In genomic region chr17:17360087-17360730, GRCh38 we compare ENCODE assay signal across 39 cellular contexts.
"Had no signal": no experiment of that assay in that cellular context is flagged by ENCODE, and none has a peak within 500 bp of the region (broad histone marks: within the 10 kb centered on the region; RNA-seq: fewer than 3 reads in every experiment).

No MANE protein-coding gene starts in this region.

- H3K4me1 ChIP-seq: ascending aorta had no signal

- H3K36me3 Mint-ChIP-seq: activated CD4-positive, alpha-beta memory T cell treated with anti-CD3 and anti-CD28 coated beads for 36 hours had no signal

- H3K27ac Mint-ChIP-seq: activated B cell treated with CpG ODN at 0.5 μM for 24 hours; activated CD4-positive, alpha-beta memory T cell treated with anti-CD3 and anti-CD28 coated beads for 36 hours; activated CD4-positive, alpha-beta T cell treated with anti-CD3 and anti-CD28 coated beads, Interleukin-2, amount 10 ng/mL, durations not matched to agents 24 days and 14 days; activated CD8-positive, alpha-beta T cell treated with anti-CD3 and anti-CD28 coated beads for 36 hours; activated naive CD4-positive, alpha-beta T cell treated with anti-CD3 and anti-CD28 coated beads for 36 hours; activated naive CD4-positive, alpha-beta T cell treated with anti-CD3 and anti-CD28 coated beads, Interleukin-2, amount 50 U/mL, for 72 hours; activated naive CD8-positive, alpha-beta T cell treated with anti-CD3 and anti-CD28 coated beads for 36 hours; activated T-helper 1 cell treated with anti-CD3 and anti-CD28 coated beads, Interleukin-12 subunit alpha, Interleukin-12 subunit beta, Interleukin-2, Interleukin-4 antibody, amounts not matched to agents 30 ng/mL and 10 ng/mL and 1 ng/mL, durations not matched to agents 14 hours and 24 hours and 36 hours; activated T-helper 17 cell treated with anti-CD3 and anti-CD28 coated beads, Interleukin-2, amount 50 U/mL, for 72 hours; brain; T-helper 1 cell treated with Interleukin-12 subunit alpha and Interleukin-12 subunit beta and Interleukin-4 antibody, amounts not matched to agents 30 μg/mL and 1 μg/mL, for 36 hours; T-helper 2 cell treated with Interferon-gamma antibody and Interleukin-4, amounts not matched to agents 5 μg/mL and 100 μg/mL, for 36 hours had no signal

- FAIRE-seq: bronchial epithelial cell, TTC549 had no signal

- H3K36me3 ChIP-seq: adrenal gland, ascending aorta, cardiac muscle cell had no signal

- H3K9me3 ChIP-seq: adrenal gland had no signal

- H3K27me3 ChIP-seq: adrenal gland, ascending aorta, cardiac muscle cell had no signal

- ATAC-seq: activated CD8-positive, alpha-beta T cell treated with anti-CD3 and anti-CD28 coated beads for 36 hours; activated naive CD4-positive, alpha-beta T cell treated with anti-CD3 and anti-CD28 coated beads, Interleukin-2, amount 50 U/mL, for 72 hours; activated T-cell treated with anti-CD3 and anti-CD28 coated beads, Interleukin-2, amount 50 U/mL, for 4 hours; activated T-cell treated with anti-CD3 and anti-CD28 coated beads, Interleukin-2, amount 50 U/mL, for 72 hours; activated T-helper 17 cell treated with anti-CD3 and anti-CD28 coated beads, Interleukin-2, amount 50 U/mL, for 72 hours had no signal

- DNase-seq: activated B cell treated with CpG ODN at 0.5 μM for 24 hours; activated CD4-positive, alpha-beta memory T cell treated with anti-CD3 and anti-CD28 coated beads for 36 hours; activated CD4-positive, alpha-beta T cell treated with anti-CD3 and anti-CD28 coated beads for 4 hours; activated CD4-positive, alpha-beta T cell treated with anti-CD3 and anti-CD28 coated beads, Interleukin-2, amount 10 ng/mL, durations not matched to agents 24 days and 14 days; activated CD4-positive, alpha-beta T cell treated with anti-CD3 and anti-CD28 coated beads, Interleukin-2, amount 50 U/mL, for 1 hour; activated CD4-positive, alpha-beta T cell treated with anti-CD3 and anti-CD28 coated beads, Interleukin-2, amount 50 U/mL, for 4 hours; activated CD4-positive, CD25-positive, alpha-beta regulatory T cell treated with anti-CD3 and anti-CD28 coated beads, Interleukin-2, amount 50 U/mL, for 72 hours; activated CD8-positive, alpha-beta memory T cell treated with anti-CD3 and anti-CD28 coated beads, Interleukin-2, amount 50 U/mL, for 4 hours; activated CD8-positive, alpha-beta T cell treated with anti-CD3 and anti-CD28 coated beads for 36 hours; activated effector memory CD4-positive, alpha-beta T cell treated with anti-CD3 and anti-CD28 coated beads, Interleukin-2, amount 50 U/mL, for 16 hours; activated gamma-delta T cell treated with Interleukin-2 at 50 U/mL for 16 hours; activated naive CD4-positive, alpha-beta T cell; activated naive CD4-positive, alpha-beta T cell treated with anti-CD3 and anti-CD28 coated beads for 36 hours; activated naive CD4-positive, alpha-beta T cell treated with anti-CD3 and anti-CD28 coated beads, Interleukin-2, amount 50 U/mL, for 16 hours; activated naive CD8-positive, alpha-beta T cell treated with anti-CD3 and anti-CD28 coated beads for 36 hours; activated T-cell treated with anti-CD3 and anti-CD28 coated beads for 4 hours; activated T-cell treated with anti-CD3 and anti-CD28 coated beads, Interleukin-2, amount 50 U/mL, for 1 hour; activated T-cell treated with anti-CD3 and anti-CD28 coated beads, Interleukin-2, amount 50 U/mL, for 4 hours; activated T-cell treated with anti-CD3 and anti-CD28 coated beads, Interleukin-2, amount 50 U/mL, for 72 hours; adrenal gland; amygdala; anterior cingulate cortex; caudate nucleus; cerebellar nuclear complex; T-helper 1 cell; T-helper 2 cell; T-helper 9 cell had no signal

- H3K27ac ChIP-seq: adrenal gland, ascending aorta, cardiac muscle cell, VCaP had no signal

- H3K4me1 Mint-ChIP-seq: activated B cell treated with CpG ODN at 0.5 μM for 24 hours; activated CD4-positive, alpha-beta T cell treated with anti-CD3 and anti-CD28 coated beads, Interleukin-2, amount 10 ng/mL, durations not matched to agents 24 days and 14 days; activated T-helper 17 cell treated with anti-CD3 and anti-CD28 coated beads, Interleukin-2, amount 50 U/mL, for 72 hours had no signal

- H3K4me3 Mint-ChIP-seq: activated B cell treated with CpG ODN at 0.5 μM for 24 hours; activated CD4-positive, alpha-beta memory T cell treated with anti-CD3 and anti-CD28 coated beads for 36 hours; activated CD4-positive, alpha-beta T cell treated with anti-CD3 and anti-CD28 coated beads, Interleukin-2, amount 10 ng/mL, durations not matched to agents 24 days and 14 days; activated CD8-positive, alpha-beta T cell treated with anti-CD3 and anti-CD28 coated beads for 36 hours; activated naive CD4-positive, alpha-beta T cell treated with anti-CD3 and anti-CD28 coated beads for 36 hours; activated naive CD8-positive, alpha-beta T cell treated with anti-CD3 and anti-CD28 coated beads for 36 hours; activated T-cell treated with anti-CD3 and anti-CD28 coated beads, Interleukin-2, amount 50 U/mL, for 4 hours; activated T-cell treated with anti-CD3 and anti-CD28 coated beads, Interleukin-2, amount 50 U/mL, for 72 hours; activated T-helper 1 cell treated with anti-CD3 and anti-CD28 coated beads, Interleukin-12 subunit alpha, Interleukin-12 subunit beta, Interleukin-2, Interleukin-4 antibody, amounts not matched to agents 30 ng/mL and 10 ng/mL and 1 ng/mL, durations not matched to agents 14 hours and 24 hours and 36 hours; activated T-helper 17 cell treated with anti-CD3 and anti-CD28 coated beads, Interleukin-2, amount 50 U/mL, for 72 hours; brain; central memory CD8-positive, alpha-beta T cell; T-helper 1 cell treated with Interleukin-12 subunit alpha and Interleukin-12 subunit beta and Interleukin-4 antibody, amounts not matched to agents 30 μg/mL and 1 μg/mL, for 36 hours; T-helper 2 cell treated with Interferon-gamma antibody and Interleukin-4, amounts not matched to agents 5 μg/mL and 100 μg/mL, for 36 hours had no signal

- H3K27me3 Mint-ChIP-seq: activated CD8-positive, alpha-beta T cell treated with anti-CD3 and anti-CD28 coated beads for 36 hours; activated naive CD8-positive, alpha-beta T cell treated with anti-CD3 and anti-CD28 coated beads for 36 hours; central memory CD8-positive, alpha-beta T cell had no signal

- H3K4me3 ChIP-seq: adrenal gland, ascending aorta, cardiac muscle cell had no signal

- H3K9me3 Mint-ChIP-seq: activated CD4-positive, alpha-beta T cell treated with anti-CD3 and anti-CD28 coated beads, Interleukin-2, amount 10 ng/mL, durations not matched to agents 24 days and 14 days; activated naive CD4-positive, alpha-beta T cell treated with anti-CD3 and anti-CD28 coated beads, Interleukin-2, amount 50 U/mL, for 72 hours; activated T-helper 1 cell treated with anti-CD3 and anti-CD28 coated beads, Interleukin-12 subunit alpha, Interleukin-12 subunit beta, Interleukin-2, Interleukin-4 antibody, amounts not matched to agents 30 ng/mL and 10 ng/mL and 1 ng/mL, durations not matched to agents 14 hours and 24 hours and 36 hours; activated T-helper 17 cell treated with anti-CD3 and anti-CD28 coated beads, Interleukin-2, amount 50 U/mL, for 72 hours; central memory CD8-positive, alpha-beta T cell; T-helper 1 cell treated with Interleukin-12 subunit alpha and Interleukin-12 subunit beta and Interleukin-4 antibody, amounts not matched to agents 30 μg/mL and 1 μg/mL, for 36 hours; T-helper 2 cell treated with Interferon-gamma antibody and Interleukin-4, amounts not matched to agents 5 μg/mL and 100 μg/mL, for 36 hours had no signal
